ENCODE assay signal across 26 cellular contexts in the genomic region with DNA sequence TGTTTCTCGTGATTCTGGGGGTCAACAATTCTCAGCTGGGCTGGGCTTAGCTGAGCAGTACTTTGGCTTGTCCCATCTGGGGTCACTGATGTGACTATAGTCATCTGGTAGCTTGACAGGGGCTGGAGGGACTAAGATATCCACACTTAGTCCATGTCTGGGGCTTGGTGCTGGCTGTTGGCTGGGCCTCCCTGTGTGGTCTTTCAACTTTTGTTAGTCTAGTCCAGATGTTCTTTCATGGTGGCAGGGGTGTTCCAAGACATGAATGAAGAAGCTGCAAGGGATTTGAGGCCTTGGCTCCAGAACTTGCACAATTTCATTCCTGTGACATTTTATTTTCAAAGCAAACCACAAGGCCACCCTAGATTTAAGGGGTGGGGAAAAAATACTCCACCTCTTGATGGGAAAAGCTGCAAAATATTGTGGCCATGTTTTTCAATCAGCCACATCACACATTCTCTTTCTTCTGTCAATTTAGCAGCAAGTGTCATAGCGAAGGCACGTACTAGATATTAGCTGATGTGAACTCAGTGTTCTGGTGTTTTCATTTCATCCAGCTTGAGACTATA. TPM values are rescaled to one million over a fixed set of nuclear protein-coding genes. Genes with fewer than 3 reads are reported as not detected.
"Had no signal": no experiment of that assay in that cellular context is flagged by ENCODE, and none has a peak within 500 bp of the region (broad histone marks: within the 10 kb centered on the region; RNA-seq: fewer than 3 reads in every experiment).

No MANE protein-coding gene starts in this region.

- DNase-seq: activated CD4-positive, alpha-beta T cell treated with anti-CD3 and anti-CD28 coated beads for 1 hour; activated CD4-positive, alpha-beta T cell treated with anti-CD3 and anti-CD28 coated beads, Interleukin-2, amount 10 ng/mL, durations not matched to agents 24 days and 14 days; activated CD4-positive, alpha-beta T cell treated with anti-CD3 and anti-CD28 coated beads, Interleukin-2, amount 50 U/mL, for 48 hours; activated CD8-positive, alpha-beta memory T cell treated with anti-CD3 and anti-CD28 coated beads, Interleukin-2, amount 10 ng/mL, durations not matched to agents 7 days and 5 days; activated effector memory CD4-positive, alpha-beta T cell treated with Interleukin-2 at 50 U/mL for 16 hours; activated naive CD4-positive, alpha-beta T cell; activated T-cell treated with anti-CD3 and anti-CD28 coated beads, Interleukin-2, amount 50 U/mL, for 24 hours; aorta; IMR-90; Kasumi-1; KBM-7; NCI-H1048; NCI-H146; NCI-H1930; NCI-H2171; NCI-H2227 treated with DMSO at 0.1 percent for 48 hours; NCI-H446 treated with DMSO at 0.1 percent for 48 hours; NCI-H526; NCI-H82; RPMI8226; SHP77 had no signal

- ATAC-seq: activated CD8-positive, alpha-beta memory T cell treated with anti-CD3 and anti-CD28 coated beads, Interleukin-2, amount 10 ng/mL, durations not matched to agents 7 days and 5 days; WTC11 had no signal

- H3K4me1 ChIP-seq: breast epithelium had no signal

- H3K27ac ChIP-seq: breast epithelium had no signal

- H3K36me3 ChIP-seq: breast epithelium had no signal

- H3K9me3 ChIP-seq: breast epithelium had no signal

- H3K27me3 ChIP-seq: breast epithelium had no signal

- H3K4me3 ChIP-seq: breast epithelium had no signal

RNA-seq across cellular contexts. Expression of gene TSSK1B, which starts 59.2 kb away (rescaled TPM):
- total RNA-seq: activated CD4-positive, alpha-beta T cell treated with anti-CD3 and anti-CD28 coated beads, Interleukin-2, amount 10 ng/mL, durations not matched to agents 24 days and 14 days; activated CD8-positive, alpha-beta memory T cell treated with anti-CD3 and anti-CD28 coated beads, Interleukin-2, amount 10 ng/mL, durations not matched to agents 7 days and 5 days; activated T-helper 1 cell treated with anti-CD3 and anti-CD28 coated beads, Interleukin-12 subunit alpha, Interleukin-12 subunit beta, Interleukin-2, Interleukin-4 antibody, amounts not matched to agents 30 ng/mL and 10 ng/mL and 1 ng/mL, durations not matched to agents 14 hours and 24 hours and 36 hours; OCI-LY7; SK-MEL-5; WTC11 had no signal
- polyA plus RNA-seq: aorta had no signal
